8 cellular contexts compared by ENCODE assay signal in the genomic region with DNA sequence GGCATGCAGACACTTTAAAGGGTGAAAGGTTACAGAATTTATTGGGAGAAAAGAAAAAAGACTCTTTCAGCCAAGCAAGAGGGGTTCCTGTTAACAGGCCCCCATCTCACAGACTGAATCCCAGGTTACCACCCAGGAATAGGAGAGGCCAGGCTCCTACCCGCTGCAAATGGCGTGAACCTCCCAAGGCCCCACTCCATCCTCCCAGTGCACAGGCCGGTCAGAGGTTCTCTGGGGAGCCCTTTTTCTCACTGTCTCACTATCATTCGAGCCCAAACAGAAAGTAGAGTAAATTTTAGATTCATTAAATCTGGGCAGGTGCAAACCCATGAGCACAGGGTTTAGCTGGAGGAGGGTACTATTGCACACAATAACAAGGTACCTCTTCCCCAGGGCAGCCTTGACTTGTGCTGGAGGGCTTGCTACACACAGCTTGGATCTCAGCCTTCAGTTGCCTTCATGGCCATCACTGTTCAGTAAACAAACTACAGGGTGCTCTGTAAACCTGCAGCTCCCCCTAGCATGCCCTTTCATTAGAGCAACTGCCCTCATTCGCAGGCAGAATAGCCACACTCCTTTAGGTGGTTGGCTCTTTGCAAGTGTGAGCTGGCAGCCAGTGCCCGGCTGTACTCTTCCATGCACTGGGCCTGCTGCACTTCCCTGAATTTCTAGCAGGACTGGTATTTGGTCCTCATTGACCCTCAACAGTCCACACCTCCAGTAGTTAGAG. TPM values are rescaled to one million over a fixed set of nuclear protein-coding genes. Genes with fewer than 3 reads are reported as not detected.
DNase-seq lines count a peak whose midpoint lies in the region; ATAC-seq and TF ChIP-seq lines count a peak whose summit lies in the region.

No MANE protein-coding gene starts in this region.

- H3K27ac Mint-ChIP-seq in WTC11: peak overlapping the region; percentile 24; the same call in 1 of the 2 replicates
- H3K27ac Mint-ChIP-seq in T-helper 17 cell: no peak overlapping the region

- TF ChIP-seq CTCF in GM12875 (IDR thresholded peaks at IDR 0.05; ENCODE audit: borderline replicate concordance, insufficient read depth, low read depth, low read length) (peak; percentile 71; the same call in 1 of the 2 replicates), WTC11 (IDR thresholded peaks at IDR 0.05) (no peak), transverse colon (IDR thresholded peaks at IDR 0.05) (no peak)

- H3K4me1 Mint-ChIP-seq in WTC11: peaks cover 10% of the 10 kb centered on the region
- peaks cover 8% of the 10 kb centered on the region for H3K4me1 Mint-ChIP-seq in T-helper 17 cell

- H3K79me2 ChIP-seq in ACC112 (ENCODE audit: control insufficient read depth, insufficient read depth, low read length, unreplicated experiment): no peaks in the 10 kb centered on the region

- TF ChIP-seq EP300 in transverse colon (IDR thresholded peaks at IDR 0.05; ENCODE audit: low read depth): no peak

- H3K36me3 Mint-ChIP-seq in WTC11 (no peaks in the 10 kb centered on the region), T-helper 17 cell (ENCODE audit: low read depth) (no peaks in the 10 kb centered on the region)

- no peak for TF ChIP-seq POLR2A in transverse colon (IDR thresholded peaks at IDR 0.05)

- in situ Hi-C loops in transverse colon (cut with MboI; ENCODE audit: low pct_ligation_motif_present in 1 of 4, low pct_unique_long_range_greater_than_20kb in 1 of 4, low sequenced_read_pairs in 3 of 4): loop anchor here in 1 of 4 donors (5.0 kb wide), 1 partner anchor 85 kb away; no protein-coding TSS in a partner anchor

- CTCF ChIA-PET in WTC11 (lab: Charles Lee): interaction anchor here (0.6 to 1.7 kb wide), 29 partner anchors 8 to 302 kb away, joined by 3 to 22 read pairs (median 4); a partner anchor contains a TSS

- H3K4me3 Mint-ChIP-seq in WTC11 (no peak overlapping the region), T-helper 17 cell (no peak overlapping the region)

- H3K36me3 ChIP-seq in ACC112 (ENCODE audit: insufficient read depth, low read length) (no peaks in the 10 kb centered on the region), transverse colon (no peaks in the 10 kb centered on the region)

- intact Hi-C loops in transverse colon (cut with DNase I; ENCODE audit: low total_unique reads): no loop called here

- H3K27me3 ChIP-seq in ACC112 (ENCODE audit: insufficient read depth, low read length) (no peaks in the 10 kb centered on the region), transverse colon (no peaks in the 10 kb centered on the region)

- no peaks in the 10 kb centered on the region for H3K9me3 ChIP-seq in transverse colon
- no peaks in the 10 kb centered on the region for H3K9me3 ChIP-seq in T-helper 17 cell (ENCODE audit: control insufficient read depth, low read length, poor library complexity, severe bottlenecking)

- H3K4me1 ChIP-seq in ACC112 (ENCODE audit: control insufficient read depth, insufficient read depth, low read length, unreplicated experiment): peaks cover 6% of the 10 kb centered on the region
- H3K4me1 ChIP-seq in transverse colon: no peaks in the 10 kb centered on the region

- POLR2A ChIA-PET in WTC11 (lab: Charles Lee): no interaction called here

- peak overlapping the region; percentile 53 for H2AFZ ChIP-seq in ACC112 (ENCODE audit: low read length, unreplicated experiment)

- peak; percentile 78 for ATAC-seq in HG02610 (IDR thresholded peaks at IDR 0.05; ENCODE audit: unreplicated experiment)
- peak; percentile 99 for ATAC-seq in WTC11
- ATAC-seq in T-helper 17 cell: no peak

- 78% methylated on average over 6 of the region's 6 CpGs; no CpG with 5 or more reads in 1 of the 2 donors for WGBS in transverse colon (ENCODE audit: low coverage in 1 of 2), 2 donors

- H3K4me3 ChIP-seq in ACC112 (ENCODE audit: low read depth, low read length) (no peak overlapping the region), GM12875 (ENCODE audit: low read depth, low read length) (no peak overlapping the region), transverse colon (no peak overlapping the region)

- H3K27me3 Mint-ChIP-seq in WTC11 (ENCODE audit: low read depth): peaks cover 15% of the 10 kb centered on the region
- H3K27me3 Mint-ChIP-seq in T-helper 17 cell: peaks cover under 1% of the 10 kb centered on the region

- H3K9me3 Mint-ChIP-seq in WTC11: peaks cover 6% of the 10 kb centered on the region

- no peak overlapping the region for H3K27ac ChIP-seq in ACC112 (ENCODE audit: low read depth, low read length)
- no peak overlapping the region for H3K27ac ChIP-seq in transverse colon

- DNase-seq in NCI-H1417 treated with DMSO at 0.1 percent for 48 hours (lab: John Stamatoyannopoulos, UW) (peak; percentile 5), WTC11 (ENCODE audit: low spot score) (peak; percentile 60), iPS-NIHi11 (ENCODE audit: low spot score) (peak; percentile 67), transverse colon (peak; percentile 33), T-helper 17 cell (no peak)

TF ChIP-seq in WTC11, 78 proteins besides CTCF, POLR2A, EP300 and RAD21:
- TF ChIP-seq ZNF121 (CRISPR knock-in tag; IDR thresholded peaks at IDR 0.05): no peak
- TF ChIP-seq FOXJ3 (CRISPR knock-in tag; IDR thresholded peaks at IDR 0.05; ENCODE audit: borderline replicate concordance): no peak
- TF ChIP-seq FOXK1 (CRISPR knock-in tag; IDR thresholded peaks at IDR 0.05): peak; percentile 30; the same call in 1 of the 2 replicates
- TF ChIP-seq, protein P1, sequence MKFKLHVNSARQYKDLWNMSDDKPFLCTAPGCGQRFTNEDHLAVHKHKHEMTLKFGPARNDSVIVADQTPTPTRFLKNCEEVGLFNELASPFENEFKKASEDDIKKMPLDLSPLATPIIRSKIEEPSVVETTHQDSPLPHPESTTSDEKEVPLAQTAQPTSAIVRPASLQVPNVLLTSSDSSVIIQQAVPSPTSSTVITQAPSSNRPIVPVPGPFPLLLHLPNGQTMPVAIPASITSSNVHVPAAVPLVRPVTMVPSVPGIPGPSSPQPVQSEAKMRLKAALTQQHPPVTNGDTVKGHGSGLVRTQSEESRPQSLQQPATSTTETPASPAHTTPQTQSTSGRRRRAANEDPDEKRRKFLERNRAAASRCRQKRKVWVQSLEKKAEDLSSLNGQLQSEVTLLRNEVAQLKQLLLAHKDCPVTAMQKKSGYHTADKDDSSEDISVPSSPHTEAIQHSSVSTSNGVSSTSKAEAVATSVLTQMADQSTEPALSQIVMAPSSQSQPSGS (CRISPR knock-in tag; IDR thresholded peaks at IDR 0.05; ENCODE audit: borderline replicate concordance, low read depth): no peak
- TF ChIP-seq, protein P2, sequence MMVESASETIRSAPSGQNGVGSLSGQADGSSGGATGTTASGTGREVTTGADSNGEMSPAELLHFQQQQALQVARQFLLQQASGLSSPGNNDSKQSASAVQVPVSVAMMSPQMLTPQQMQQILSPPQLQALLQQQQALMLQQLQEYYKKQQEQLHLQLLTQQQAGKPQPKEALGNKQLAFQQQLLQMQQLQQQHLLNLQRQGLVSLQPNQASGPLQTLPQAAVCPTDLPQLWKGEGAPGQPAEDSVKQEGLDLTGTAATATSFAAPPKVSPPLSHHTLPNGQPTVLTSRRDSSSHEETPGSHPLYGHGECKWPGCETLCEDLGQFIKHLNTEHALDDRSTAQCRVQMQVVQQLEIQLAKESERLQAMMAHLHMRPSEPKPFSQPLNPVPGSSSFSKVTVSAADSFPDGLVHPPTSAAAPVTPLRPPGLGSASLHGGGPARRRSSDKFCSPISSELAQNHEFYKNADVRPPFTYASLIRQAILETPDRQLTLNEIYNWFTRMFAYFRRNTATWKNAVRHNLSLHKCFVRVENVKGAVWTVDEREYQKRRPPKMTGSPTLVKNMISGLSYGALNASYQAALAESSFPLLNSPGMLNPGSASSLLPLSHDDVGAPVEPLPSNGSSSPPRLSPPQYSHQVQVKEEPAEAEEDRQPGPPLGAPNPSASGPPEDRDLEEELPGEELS (CRISPR knock-in tag; IDR thresholded peaks at IDR 0.05): peak; percentile 37; the same call in 1 of the 2 replicates

RNA-seq across cellular contexts. Expression of a gene that starts 7.3 kb away (rescaled TPM):
- total RNA-seq in WTC11 (2021): 0.26 to 0.46 TPM (median 0.37 TPM) in 3 replicates
- total RNA-seq in transverse colon: 1 to 10 TPM in 3 of 4 donors, not detected in 1; 3.0 to 5.2 (median 4.6) TPM
- 10 to 100 TPM; 18.0 to 34.8 TPM for total RNA-seq in T-helper 17 cell

RNA-seq across cellular contexts. Expression of a gene that starts 38.0 kb away (rescaled TPM):
- total RNA-seq in WTC11 (2021) (1.3 to 1.6 TPM (median 1.4 TPM) in 3 replicates), transverse colon (10 to 100 TPM in 1 of 4 donors, 1 to 10 TPM in 2, not detected in 1; 1.4 to 11.6 (median 7.6) TPM), T-helper 17 cell (under 1 TPM in 1 of 2 donors, not detected in 1; 0.17 TPM)

Comparison
In these comparisons a context has a peak if more than half of its experiments do, and no peak if none do; other contexts are left out.
1. DNase-seq: peak in NCI-H1417 treated with DMSO at 0.1 percent for 48 hours (single experiment), WTC11 (single experiment), iPS-NIHi11 (single experiment) and transverse colon (single experiment); none in T-helper 17 cell (0 of 3).